Comparison of ENCODE assay signal across 20 cellular contexts in genomic region chr17:77857306-77857555, GRCh38.
DNase-seq lines count a peak whose midpoint lies in the region; ATAC-seq, FAIRE-seq and TF ChIP-seq lines count a peak whose summit lies in the region.
"Had no signal": no experiment of that assay in that cellular context is flagged by ENCODE, and none has a peak within 500 bp of the region (broad histone marks: within the 10 kb centered on the region; RNA-seq: fewer than 3 reads in every experiment).

No MANE protein-coding gene starts in this region.

- no CpG with 5 or more reads among the region's 3 CpGs for WGBS in neuronal stem cell (ENCODE audit: extremely low coverage in 2 of 2, insufficient read length in 2 of 2, insufficient replicate concordance in 1 of 2), 2 donors
- WGBS in pancreas, 2 donors, result 41 to 50% methylated on average over 3 of the region's 3 CpGs

- H3K4me1 Mint-ChIP-seq in activated naive CD8-positive, alpha-beta T cell (ENCODE audit: low read depth), result peaks cover 23% of the 10 kb centered on the region
- peaks cover 16% of the 10 kb centered on the region for H3K4me1 Mint-ChIP-seq in activated naive CD8-positive, alpha-beta T cell treated with anti-CD3 and anti-CD28 coated beads for 36 hours

- no peak overlapping the region for H2BK5ac ChIP-seq in neuronal stem cell (ENCODE audit: low read length)

- H3K4me3 ChIP-seq in Loucy (ENCODE audit: low read length, poor library complexity, severe bottlenecking) (no peak overlapping the region), neuronal stem cell (ENCODE audit: low read length in 2 of 2) (no peak overlapping the region), pancreas (no peak overlapping the region)
- H3K4me3 ChIP-seq: A549, HAP-1 had no signal

- no peaks in the 10 kb centered on the region for H3K9me3 Mint-ChIP-seq in activated naive CD8-positive, alpha-beta T cell (ENCODE audit: low read depth)
- no peaks in the 10 kb centered on the region for H3K9me3 Mint-ChIP-seq in activated naive CD8-positive, alpha-beta T cell treated with anti-CD3 and anti-CD28 coated beads for 36 hours
- H3K9me3 Mint-ChIP-seq: HFFc6 had no signal

- H2AFZ ChIP-seq in Loucy (ENCODE audit: low read length), result no peak overlapping the region
- H2AFZ ChIP-seq in neuronal stem cell (ENCODE audit: low read length), result no peak overlapping the region

- TF ChIP-seq CTCF in Loucy (conservative IDR thresholded peaks at IDR 0.05; ENCODE audit: low read length) (no peak), pancreas (IDR thresholded peaks at IDR 0.05) (no peak)

- H3K79me1 ChIP-seq in neuronal stem cell (ENCODE audit: low read depth, low read length), result no peaks in the 10 kb centered on the region

- no peaks in the 10 kb centered on the region for H3K79me2 ChIP-seq in Loucy (ENCODE audit: insufficient read depth, low read length)

- H3K9ac ChIP-seq in Loucy (ENCODE audit: low read depth, low read length, poor library complexity, severe bottlenecking) (no peak overlapping the region), neuronal stem cell (ENCODE audit: low read depth, low read length, poor library complexity) (no peak overlapping the region)

- H3K4me3 Mint-ChIP-seq in activated naive CD8-positive, alpha-beta T cell, result peak overlapping the region; percentile 23
- no peak overlapping the region for H3K4me3 Mint-ChIP-seq in activated naive CD8-positive, alpha-beta T cell treated with anti-CD3 and anti-CD28 coated beads for 36 hours
- H3K4me3 Mint-ChIP-seq: CD4-positive, alpha-beta memory T cell; HFFc6 had no signal

- H3K36me3 Mint-ChIP-seq in activated naive CD8-positive, alpha-beta T cell, result no peaks in the 10 kb centered on the region
- no peaks in the 10 kb centered on the region for H3K36me3 Mint-ChIP-seq in activated naive CD8-positive, alpha-beta T cell treated with anti-CD3 and anti-CD28 coated beads for 36 hours
- H3K36me3 Mint-ChIP-seq: CD4-positive, alpha-beta memory T cell had no signal

- H3K4me2 ChIP-seq in Loucy (ENCODE audit: low read depth, low read length, poor library complexity, severe bottlenecking) (peak overlapping the region; percentile 29), neuronal stem cell (ENCODE audit: insufficient read depth, low read length, poor library complexity, severe bottlenecking) (no peak overlapping the region)
- H3K4me2 ChIP-seq: A549 had no signal

- H3K9me3 ChIP-seq in Loucy (ENCODE audit: insufficient read depth, low read depth, low read length), result no peaks in the 10 kb centered on the region
- peaks cover 0 to 3% of the 10 kb centered on the region in 2 donors for H3K9me3 ChIP-seq in neuronal stem cell (replicated peaks in 1 of 2; ENCODE audit: control insufficient read depth in 2 of 2, insufficient read depth in 1 of 2, low read depth in 1 of 2, low read length in 2 of 2)
- H3K9me3 ChIP-seq in pancreas, result no peaks in the 10 kb centered on the region
- H3K9me3 ChIP-seq: A549, BE2C, HAP-1 had no signal

- no peak overlapping the region for H3K23ac ChIP-seq in neuronal stem cell (ENCODE audit: low read depth, low read length, poor library complexity)

- FAIRE-seq in pancreas (lab: Jason Lieb, UNC), result no peak
- FAIRE-seq: A549, D721Med, GM19239, H1 had no signal

- H3K18ac ChIP-seq in neuronal stem cell (ENCODE audit: low read length), result peak overlapping the region; percentile 22

- no peak overlapping the region for H2BK120ac ChIP-seq in neuronal stem cell (ENCODE audit: low read depth, low read length)

- H3K36me3 ChIP-seq in Loucy (ENCODE audit: insufficient read depth, low read length) (no peaks in the 10 kb centered on the region), neuronal stem cell (replicated peaks in 1 of 2; ENCODE audit: control insufficient read depth in 2 of 2, insufficient read depth in 2 of 2, low read length in 2 of 2) (no peaks in the 10 kb centered on the region), pancreas (no peaks in the 10 kb centered on the region)
- H3K36me3 ChIP-seq: BE2C, HAP-1 had no signal

- H3K27ac ChIP-seq in neuronal stem cell (replicated peaks; ENCODE audit: low read length), result no peak overlapping the region
- no peak overlapping the region for H3K27ac ChIP-seq in pancreas
- H3K27ac ChIP-seq: A549, C4-2B, HL-60 had no signal

- H3K14ac ChIP-seq in neuronal stem cell (ENCODE audit: low read length), result no peak overlapping the region

- H4K8ac ChIP-seq in neuronal stem cell (ENCODE audit: low read depth, low read length), result no peak overlapping the region

- H2BK15ac ChIP-seq in neuronal stem cell (ENCODE audit: low read length), result no peak overlapping the region

- intact Hi-C loops in pancreas (cut with DNase I), result no loop called here

- H3F3A ChIP-seq in Loucy (ENCODE audit: low read depth), result no peaks in the 10 kb centered on the region

- H4K91ac ChIP-seq in neuronal stem cell (ENCODE audit: low read depth, low read length, poor library complexity), result no peak overlapping the region

- H4K20me1 ChIP-seq in Loucy (ENCODE audit: insufficient read depth, low read length, poor library complexity, severe bottlenecking), result no peaks in the 10 kb centered on the region

- ATAC-seq in pancreas, result no peak
- ATAC-seq: A549 had no signal

- no peaks in the 10 kb centered on the region for H3K27me3 Mint-ChIP-seq in activated naive CD8-positive, alpha-beta T cell
- H3K27me3 Mint-ChIP-seq in activated naive CD8-positive, alpha-beta T cell treated with anti-CD3 and anti-CD28 coated beads for 36 hours, result no peaks in the 10 kb centered on the region
- H3K27me3 Mint-ChIP-seq: CD4-positive, alpha-beta memory T cell had no signal

- H3K4me1 ChIP-seq in Loucy (ENCODE audit: insufficient read depth, low read length, poor library complexity, severe bottlenecking), result peaks cover 36% of the 10 kb centered on the region
- peaks cover 0 to 4% of the 10 kb centered on the region in 2 donors for H3K4me1 ChIP-seq in neuronal stem cell (ENCODE audit: control insufficient read depth in 2 of 2, insufficient read depth in 1 of 2, low read depth in 1 of 2, low read length in 2 of 2)
- no peaks in the 10 kb centered on the region for H3K4me1 ChIP-seq in pancreas
- H3K4me1 ChIP-seq: A549, BE2C, HAP-1 had no signal

- no peaks in the 10 kb centered on the region for H3K9me2 ChIP-seq in Loucy (replicated peaks; ENCODE audit: low read depth, low read length)

- no peak for DNase-seq in activated naive CD8-positive, alpha-beta T cell treated with anti-CD3 and anti-CD28 coated beads for 36 hours
- no peak for DNase-seq in neuronal stem cell (ENCODE audit: low spot score)
- DNase-seq in HK-2 (ENCODE audit: unreplicated experiment), result no peak
- no peak for DNase-seq in pancreas
- DNase-seq: BE2C; CD4-positive, alpha-beta memory T cell; COR-L47; DMS153; DMS79 treated with DMSO at 0.1 percent for 48 hours; GDM1; HFFc6 had no signal

- H3K4ac ChIP-seq in neuronal stem cell (ENCODE audit: low read length), result no peak overlapping the region

- peak overlapping the region; percentile 79 for H2AK5ac ChIP-seq in neuronal stem cell (ENCODE audit: low read depth, low read length)

- H3K27me3 ChIP-seq in Loucy (ENCODE audit: insufficient read depth, low read length, poor library complexity, severe bottlenecking) (no peaks in the 10 kb centered on the region), neuronal stem cell (ENCODE audit: control insufficient read depth in 3 of 3, insufficient read depth in 3 of 3, low read depth in 1 of 3, low read length in 3 of 3) (peaks cover 0 to 5% (median 0%) of the 10 kb centered on the region in 3 experiments), pancreas (no peaks in the 10 kb centered on the region)
- H3K27me3 ChIP-seq: BE2C had no signal

- no peak overlapping the region for H3K27ac Mint-ChIP-seq in activated naive CD8-positive, alpha-beta T cell
- no peak overlapping the region for H3K27ac Mint-ChIP-seq in activated naive CD8-positive, alpha-beta T cell treated with anti-CD3 and anti-CD28 coated beads for 36 hours
- H3K27ac Mint-ChIP-seq: HFFc6 had no signal

- H2BK12ac ChIP-seq in neuronal stem cell (ENCODE audit: low read length), result no peak overlapping the region
